In genomic region chr1:94094466-94095111, GRCh38 we compare ENCODE assay signal across 11 cellular contexts. TPM values are rescaled to one million over a fixed set of nuclear protein-coding genes. Genes with fewer than 3 reads are reported as not detected.
DNase-seq lines count a peak whose midpoint lies in the region; ATAC-seq, FAIRE-seq and TF ChIP-seq lines count a peak whose summit lies in the region.
"Had no signal": no experiment of that assay in that cellular context is flagged by ENCODE, and none has a peak within 500 bp of the region (broad histone marks: within the 10 kb centered on the region; RNA-seq: fewer than 3 reads in every experiment).

No MANE protein-coding gene starts in this region.

- peaks cover 9% of the 10 kb centered on the region for H3K27me3 Mint-ChIP-seq in neural progenitor cell (ENCODE audit: insufficient read depth, low read depth)

- no peaks in the 10 kb centered on the region for H3K9me3 ChIP-seq in Panc1 (ENCODE audit: control insufficient read depth, insufficient read depth, low read depth, low read length)
- no peaks in the 10 kb centered on the region for H3K9me3 ChIP-seq in neural progenitor cell (ENCODE audit: low read depth)
- no peaks in the 10 kb centered on the region for H3K9me3 ChIP-seq in WERI-Rb-1 (ENCODE audit: severe bottlenecking)

- DNase-seq in Panc1 (ENCODE audit: low read depth, low spot score): no peak
- DNase-seq in fibroblast of mammary gland (ENCODE audit: low read depth): peak; percentile 54
- DNase-seq in neural progenitor cell (ENCODE audit: low spot score): no peak
- no peak for DNase-seq in WERI-Rb-1
- DNase-seq in GF-D8 (lab: John Stamatoyannopoulos, UW): no peak
- DNase-seq in GM19239 (ENCODE audit: insufficient read length, low spot score): no peak
- DNase-seq in SKM-1 (lab: John Stamatoyannopoulos, UW; ENCODE audit: unreplicated experiment): no peak
- DNase-seq: CD4-positive, alpha-beta memory T cell had no signal

- peak overlapping the region; percentile 72 for H2AFZ ChIP-seq in ACC112 (ENCODE audit: low read length, unreplicated experiment)
- H2AFZ ChIP-seq in neural progenitor cell (replicated peaks): peak overlapping the region; percentile 5

- H3F3A ChIP-seq in neural progenitor cell (ENCODE audit: low read depth): peaks cover 18% of the 10 kb centered on the region

- H3K79me2 ChIP-seq in ACC112 (ENCODE audit: control insufficient read depth, insufficient read depth, low read length, unreplicated experiment): no peaks in the 10 kb centered on the region
- no peaks in the 10 kb centered on the region for H3K79me2 ChIP-seq in neural progenitor cell (ENCODE audit: low read depth)

- H3K4me1 Mint-ChIP-seq in neural progenitor cell: peaks cover 75% of the 10 kb centered on the region

- ATAC-seq in Panc1: no peak

- intact Hi-C loops in Panc1 (cut with micrococcal nuclease; ENCODE audit: unreplicated experiment): no loop called here

- H3K27ac ChIP-seq in ACC112 (ENCODE audit: low read depth, low read length) (peak overlapping the region; percentile 36; the same call in 1 of the 2 replicates), Panc1 (ENCODE audit: low read length) (peak overlapping the region; percentile 86), neural progenitor cell (no peak overlapping the region), WERI-Rb-1 (no peak overlapping the region)

- POLR2A ChIA-PET in Panc1 (lab: Charles Lee): no interaction called here

- H3K4me3 ChIP-seq in ACC112 (ENCODE audit: low read depth, low read length): peak overlapping the region; percentile 27; the same call in 1 of the 2 replicates
- no peak overlapping the region for H3K4me3 ChIP-seq in Panc1 (ENCODE audit: low read depth in 2 of 2, low read length in 2 of 2)
- H3K4me3 ChIP-seq in fibroblast of mammary gland (ENCODE audit: control insufficient read depth, low read depth, low read length): no peak overlapping the region
- H3K4me3 ChIP-seq in neural progenitor cell: no peak overlapping the region
- H3K4me3 ChIP-seq in WERI-Rb-1 (ENCODE audit: low read depth, low read length): no peak overlapping the region

- BruUV-seq in Panc1 (replicated peaks; lab: Mats Ljungman, UMichigan): no TSS peak

- no peak overlapping the region for H3K9ac ChIP-seq in neural progenitor cell

- no peaks in the 10 kb centered on the region for H3K27me3 ChIP-seq in ACC112 (ENCODE audit: insufficient read depth, low read length)
- H3K27me3 ChIP-seq in Panc1 (ENCODE audit: control insufficient read depth, insufficient read depth, low read length): no peaks in the 10 kb centered on the region
- H3K27me3 ChIP-seq in neural progenitor cell: no peaks in the 10 kb centered on the region
- H3K27me3 ChIP-seq in WERI-Rb-1 (ENCODE audit: insufficient read depth, low read depth, severe bottlenecking): no peaks in the 10 kb centered on the region

- no peaks in the 10 kb centered on the region for H3K9me3 Mint-ChIP-seq in neural progenitor cell
- H3K9me3 Mint-ChIP-seq: CD4-positive, alpha-beta memory T cell had no signal

- in situ Hi-C loops in Panc1 (cut with HindIII; ENCODE audit: low pct_unique_long_range_greater_than_20kb, low sequenced_read_pairs): no loop called here

- peaks cover 22% of the 10 kb centered on the region for H3K4me1 ChIP-seq in ACC112 (ENCODE audit: control insufficient read depth, insufficient read depth, low read length, unreplicated experiment)
- peaks cover 41% of the 10 kb centered on the region for H3K4me1 ChIP-seq in Panc1 (ENCODE audit: control insufficient read depth, insufficient read depth, low read length)
- peaks cover 34% of the 10 kb centered on the region for H3K4me1 ChIP-seq in neural progenitor cell

- H3K27ac Mint-ChIP-seq in neural progenitor cell: peak overlapping the region; percentile 74

- FAIRE-seq in GM19239 (lab: Jason Lieb, UNC): no peak
- FAIRE-seq: bronchial epithelial cell, H54 had no signal

- H4K20me1 ChIP-seq in neural progenitor cell (ENCODE audit: low read depth): no peaks in the 10 kb centered on the region

- H3K4me2 ChIP-seq in neural progenitor cell: no peak overlapping the region

- H3K4me3 Mint-ChIP-seq in neural progenitor cell: no peak overlapping the region
- H3K4me3 Mint-ChIP-seq: CD4-positive, alpha-beta memory T cell had no signal

- peaks cover 2% of the 10 kb centered on the region for H3K36me3 Mint-ChIP-seq in neural progenitor cell
- H3K36me3 Mint-ChIP-seq: CD4-positive, alpha-beta memory T cell had no signal

- CTCF ChIA-PET in Panc1 (lab: Charles Lee): no interaction called here

- no peak for TF ChIP-seq CTCF in Panc1 (IDR thresholded peaks at IDR 0.05)
- TF ChIP-seq CTCF in fibroblast of mammary gland (conservative IDR thresholded peaks at IDR 0.05; ENCODE audit: control insufficient read depth, insufficient read depth, low read depth, low read length): no peak
- no peak for TF ChIP-seq CTCF in neural progenitor cell (IDR thresholded peaks at IDR 0.05)
- TF ChIP-seq CTCF in WERI-Rb-1 (IDR thresholded peaks at IDR 0.05; ENCODE audit: low read depth, low read length): no peak

- H3K36me3 ChIP-seq in ACC112 (ENCODE audit: insufficient read depth, low read length): no peaks in the 10 kb centered on the region
- no peaks in the 10 kb centered on the region for H3K36me3 ChIP-seq in Panc1 (ENCODE audit: control insufficient read depth, insufficient read depth, low read length)
- no peaks in the 10 kb centered on the region for H3K36me3 ChIP-seq in neural progenitor cell
- peaks cover 35% of the 10 kb centered on the region for H3K36me3 ChIP-seq in WERI-Rb-1

RNA-seq across cellular contexts. Expression of gene ABCA4, which starts 26.4 kb away (rescaled TPM):
- total RNA-seq in Panc1 (2021; ENCODE audit: unreplicated experiment): 1.5 TPM
- 3.2 TPM for polyA plus RNA-seq in Panc1 (2012; ENCODE audit: insufficient read length)
- total RNA-seq in neural progenitor cell (ENCODE audit: low replicate concordance): 0.87 and 1.2 TPM in 2 replicates
- total RNA-seq: CD4-positive, alpha-beta memory T cell had no signal
- polyA plus RNA-seq: CD4-positive, alpha-beta memory T cell had no signal

Comparison
In these comparisons a context has a peak if more than half of its experiments do, and no peak if none do; other contexts are left out.
1. H3K27ac ChIP-seq: peak in ACC112 (single experiment) and Panc1 (single experiment); none in neural progenitor cell (single experiment) and WERI-Rb-1 (single experiment).